In genomic region chr11:70755410-70756158, GRCh38 we compare ENCODE assay signal across 8 cellular contexts.
DNase-seq lines count a peak whose midpoint lies in the region; ATAC-seq, FAIRE-seq and TF ChIP-seq lines count a peak whose summit lies in the region.

No MANE protein-coding gene starts in this region.

- no peak overlapping the region for H3K4me3 Mint-ChIP-seq in activated CD4-positive, alpha-beta T cell treated with anti-CD3 and anti-CD28 coated beads, Interleukin-2, amount 10 ng/mL, durations not matched to agents 24 days and 14 days

- peaks cover 15% of the 10 kb centered on the region; the same call in 1 of the 2 replicates for H4K20me1 ChIP-seq in HepG2 (ENCODE audit: insufficient read depth, low read length)

- H3K36me3 ChIP-seq in BE2C (no peaks in the 10 kb centered on the region), HEK293 (ENCODE audit: control insufficient read depth in 2 of 2, insufficient read depth in 1 of 2, low read length in 2 of 2) (no peaks in the 10 kb centered on the region), colonic mucosa (no peaks in the 10 kb centered on the region), HepG2 (replicated peaks in 1 of 2; ENCODE audit: control insufficient read depth in 1 of 2, insufficient read depth in 2 of 2, low read length in 2 of 2) (peaks cover 4 to 6% of the 10 kb centered on the region in 2 experiments; a peak in 4 of 5 replicates)

- H3K27ac Mint-ChIP-seq in activated CD4-positive, alpha-beta T cell treated with anti-CD3 and anti-CD28 coated beads, Interleukin-2, amount 10 ng/mL, durations not matched to agents 24 days and 14 days: no peak overlapping the region

- intact Hi-C loops in activated CD4-positive, alpha-beta T cell treated with anti-CD3 and anti-CD28 coated beads, Interleukin-2, amount 10 ng/mL, durations not matched to agents 24 days and 14 days (cut with micrococcal nuclease): loop anchor here (5.0 kb wide), 1 partner anchor 288 kb away; no protein-coding TSS in a partner anchor
- intact Hi-C loops in colonic mucosa (cut with DNase I): loop anchor here (1.0 kb wide), 1 partner anchor 288 kb away; no protein-coding TSS in a partner anchor
- intact Hi-C loops in HepG2 (cut with micrococcal nuclease; ENCODE audit: unreplicated experiment): loop anchor here (1.0 kb wide), 1 partner anchor 288 kb away; no protein-coding TSS in a partner anchor

- no peaks in the 10 kb centered on the region for H3K79me2 ChIP-seq in HepG2 (ENCODE audit: insufficient read depth, low read length)

- H2AFZ ChIP-seq in HepG2 (ENCODE audit: low read length): no peak overlapping the region

- H3K4me1 Mint-ChIP-seq in activated CD4-positive, alpha-beta T cell treated with anti-CD3 and anti-CD28 coated beads, Interleukin-2, amount 10 ng/mL, durations not matched to agents 24 days and 14 days: no peaks in the 10 kb centered on the region

- H3K4me1 ChIP-seq in BE2C (no peaks in the 10 kb centered on the region), HEK293 (ENCODE audit: control insufficient read depth, insufficient read depth, low read length) (no peaks in the 10 kb centered on the region), colonic mucosa (no peaks in the 10 kb centered on the region), HepG2 (ENCODE audit: insufficient read depth, low read length) (no peaks in the 10 kb centered on the region)

- CTCF ChIA-PET in HEK293 (lab: Yijun Ruan, JAX) (interaction anchor here (0.5 to 2.1 kb wide), 14 partner anchors 10 to 542 kb away, joined by 3 to 18 read pairs (median 3); no protein-coding TSS in a partner anchor), HepG2 (lab: Yijun Ruan, JAX; ENCODE audit: low intra/inter-chr PET ratio, low total read pairs) (interaction anchor here (0.8 to 1.2 kb wide), 3 partner anchors 252 to 289 kb away, joined by 3 to 6 read pairs (median 5); no protein-coding TSS in a partner anchor)

- no peak for FAIRE-seq in HepG2 (lab: Jason Lieb, UNC)

- ATAC-seq in HepG2 (peak; percentile 98), GM19324 (IDR thresholded peaks at IDR 0.05; ENCODE audit: low FRiP score, unreplicated experiment) (no peak)

- H3K27me3 Mint-ChIP-seq in activated CD4-positive, alpha-beta T cell treated with anti-CD3 and anti-CD28 coated beads, Interleukin-2, amount 10 ng/mL, durations not matched to agents 24 days and 14 days: no peaks in the 10 kb centered on the region

- BruUV-seq in HepG2 (replicated peaks; lab: Mats Ljungman, UMichigan): no TSS peak

- H3K9ac ChIP-seq in colonic mucosa (ENCODE audit: low read depth in 2 of 2, low read length in 2 of 2) (no peak overlapping the region), HepG2 (ENCODE audit: insufficient read depth, low read depth, low read length) (no peak overlapping the region)

- TF ChIP-seq CTCF in BE2C (IDR thresholded peaks at IDR 0.05; ENCODE audit: low read depth, low read length) (peak; percentile 92), HEK293 (tag by site-specific recombination; IDR thresholded peaks at IDR 0.05) (peak; percentile 90), colonic mucosa (IDR thresholded peaks at IDR 0.05) (peak; percentile 95), HepG2 (CRISPR knock-in tag; IDR thresholded peaks at IDR 0.05) (peak; percentile 98)

- peak; percentile 93 for TF ChIP-seq RAD21 in HepG2 (CRISPR knock-in tag; IDR thresholded peaks at IDR 0.05)

- H3K4me2 ChIP-seq in HepG2 (ENCODE audit: low read depth, low read length): peak overlapping the region; percentile 36

- TF ChIP-seq POLR2A in HepG2 (IDR thresholded peaks at IDR 0.05; ENCODE audit: insufficient read depth in 1 of 2, low read depth in 2 of 2, low read length in 2 of 2): no peak

- H3K27me3 ChIP-seq in BE2C (peaks cover 25% of the 10 kb centered on the region), colonic mucosa (no peaks in the 10 kb centered on the region), HepG2 (ENCODE audit: control insufficient read depth in 1 of 2, insufficient read depth in 2 of 2, low read length in 2 of 2) (no peaks in the 10 kb centered on the region)

- in situ Hi-C loops in HepG2 (cut with HindIII; ENCODE audit: extremely low pct_ligation_motif_present, low pct_unique_long_range_greater_than_20kb): loop anchor here (5.0 kb wide), 1 partner anchor 288 kb away; no protein-coding TSS in a partner anchor

- H3K9me3 ChIP-seq in BE2C: no peaks in the 10 kb centered on the region
- H3K9me3 ChIP-seq in HEK293 (ENCODE audit: control insufficient read depth, insufficient read depth, low read depth, low read length): no peaks in the 10 kb centered on the region
- no peaks in the 10 kb centered on the region for H3K9me3 ChIP-seq in colonic mucosa
- H3K9me3 ChIP-seq in HepG2 (ENCODE audit: low read length): peaks cover 12% of the 10 kb centered on the region

- WGBS in HepG2 (ENCODE audit: low lambda C conversion rate): 29% methylated on average over 11 of the region's 37 CpGs

- DNase-seq in BE2C: peak; percentile 83
- peak; percentile 37 to 62 for DNase-seq in NCI-H524 (lab: John Stamatoyannopoulos, UW)
- peak; percentile 88 for DNase-seq in activated CD4-positive, alpha-beta T cell treated with anti-CD3 and anti-CD28 coated beads, Interleukin-2, amount 10 ng/mL, durations not matched to agents 24 days and 14 days
- DNase-seq in colonic mucosa: peak; percentile 75
- peak; percentile 66 for DNase-seq in HepG2 (ENCODE audit: low spot score)
- peak; percentile 61 for DNase-seq in stimulated activated CD4-positive, alpha-beta T cell treated with anti-CD3 and anti-CD28 coated beads, Interleukin-4, amount 100 ng/mL, for 24 hours

- H3K36me3 Mint-ChIP-seq in activated CD4-positive, alpha-beta T cell treated with anti-CD3 and anti-CD28 coated beads, Interleukin-2, amount 10 ng/mL, durations not matched to agents 24 days and 14 days (ENCODE audit: low read depth): no peaks in the 10 kb centered on the region

- no peaks in the 10 kb centered on the region for H3K9me3 Mint-ChIP-seq in activated CD4-positive, alpha-beta T cell treated with anti-CD3 and anti-CD28 coated beads, Interleukin-2, amount 10 ng/mL, durations not matched to agents 24 days and 14 days

- TF ChIP-seq EP300 in HepG2 (IDR thresholded peaks at IDR 0.05; ENCODE audit: low read depth in 2 of 2, low read length in 2 of 2) (no peak), HepG2 (CRISPR knock-in tag; IDR thresholded peaks at IDR 0.05; ENCODE audit: borderline replicate concordance) (no peak)

- POLR2A ChIA-PET in HEK293 (lab: Yijun Ruan, JAX): no interaction called here
- POLR2A ChIA-PET in HepG2 (lab: Yijun Ruan, JAX): no interaction called here

- H3K4me3 ChIP-seq in BE2C (ENCODE audit: low read depth, low read length) (no peak overlapping the region), HEK293 (ENCODE audit: low read depth, low read length) (no peak overlapping the region), colonic mucosa (no peak overlapping the region), HepG2 (replicated peaks in 1 of 3; ENCODE audit: insufficient read depth in 1 of 3, low read depth in 2 of 3, low read length in 3 of 3) (no peak overlapping the region)

- H3K27ac ChIP-seq in HEK293 (ENCODE audit: extremely low read depth, low read depth, low read length): no peak overlapping the region
- H3K27ac ChIP-seq in colonic mucosa: no peak overlapping the region
- H3K27ac ChIP-seq in HepG2 (ENCODE audit: extremely low read length, insufficient read depth, low read length): no peak overlapping the region

TF ChIP-seq in HEK293, 187 proteins besides CTCF, POLR2A, EP300 and RAD21 (continues in another document):
- TF ChIP-seq ZBTB6 (tag by site-specific recombination; IDR thresholded peaks at IDR 0.05) (no peak), ZBTB20 (tag by site-specific recombination; IDR thresholded peaks at IDR 0.05) (no peak), ZNF837 (tag by site-specific recombination; IDR thresholded peaks at IDR 0.05) (no peak), ZNF19 (tag by site-specific recombination; IDR thresholded peaks at IDR 0.05; ENCODE audit: low read depth) (no peak), ZNF341 (tag by site-specific recombination; IDR thresholded peaks at IDR 0.05; ENCODE audit: low read depth) (no peak), GLIS1 (tag by site-specific recombination; IDR thresholded peaks at IDR 0.05) (peak; percentile 48), KLF1 (tag by site-specific recombination; IDR thresholded peaks at IDR 0.05) (no peak), ZNF654 (tag by site-specific recombination; IDR thresholded peaks at IDR 0.05; ENCODE audit: low read depth) (peak; percentile 71), ZNF211 (tag by site-specific recombination; IDR thresholded peaks at IDR 0.05; ENCODE audit: low read depth) (no peak)

TF ChIP-seq in HepG2, 621 proteins besides CTCF, POLR2A, EP300 and RAD21 (continues in another document):
- 0 out of 2 replicates have a peak, but pooled peaks have one; percentile 34 for TF ChIP-seq ZNF331 (CRISPR knock-in tag; IDR thresholded peaks at IDR 0.05)
- TF ChIP-seq ASH2L (IDR thresholded peaks at IDR 0.05; ENCODE audit: insufficient read length, low read depth, low read length): no peak
- TF ChIP-seq FOXA1 (IDR thresholded peaks at IDR 0.05): no peak
- TF ChIP-seq FOXA1 (CRISPR knock-in tag; IDR thresholded peaks at IDR 0.05): no peak
- no peak for TF ChIP-seq PAWR (CRISPR knock-in tag; IDR thresholded peaks at IDR 0.05; ENCODE audit: borderline replicate concordance)
- TF ChIP-seq SNRNP70 (IDR thresholded peaks at IDR 0.05; ENCODE audit: low read depth, low read length): no peak
- no peak for TF ChIP-seq AKAP8 (CRISPR knock-in tag; IDR thresholded peaks at IDR 0.05)
- TF ChIP-seq STAG1 (CRISPR knock-in tag; IDR thresholded peaks at IDR 0.05): peak; percentile 96
- no peak for TF ChIP-seq ZNF703 (CRISPR knock-in tag; IDR thresholded peaks at IDR 0.05; ENCODE audit: borderline replicate concordance)
- no peak for TF ChIP-seq NFATC3 (CRISPR knock-in tag; IDR thresholded peaks at IDR 0.05)
- no peak for TF ChIP-seq PRPF4 (IDR thresholded peaks at IDR 0.05; ENCODE audit: low read depth, low read length, poor library complexity, severe bottlenecking)
- TF ChIP-seq ZNF589 (CRISPR knock-in tag; conservative IDR thresholded peaks at IDR 0.05): no peak
- TF ChIP-seq GMEB1 (CRISPR knock-in tag; IDR thresholded peaks at IDR 0.05; ENCODE audit: borderline replicate concordance): no peak
- TF ChIP-seq CBX1 (IDR thresholded peaks at IDR 0.05; ENCODE audit: low read depth): no peak
